ENCODE assay signal across 24 cellular contexts in the genomic region with DNA sequence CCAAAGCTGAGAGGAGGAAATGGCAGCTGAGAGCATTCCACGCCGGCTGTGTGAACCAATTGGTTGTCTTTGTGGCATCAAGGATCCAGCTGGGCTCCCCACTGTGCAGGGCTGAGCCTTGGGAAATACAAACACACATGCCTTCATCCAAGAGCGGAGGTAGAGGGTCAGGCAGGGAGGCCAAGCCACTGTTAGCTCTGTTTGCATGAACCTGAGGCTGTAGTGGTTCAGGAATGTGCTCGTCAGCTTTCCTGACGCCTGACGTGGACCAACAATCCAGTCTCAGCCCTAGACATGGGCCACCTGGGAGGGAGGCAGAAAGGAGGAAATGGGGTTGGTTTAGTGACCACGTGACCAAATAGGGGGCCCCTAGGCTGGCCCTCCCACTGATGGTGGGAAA.
DNase-seq lines count a peak whose midpoint lies in the region; ATAC-seq, FAIRE-seq and TF ChIP-seq lines count a peak whose summit lies in the region.
"Had no signal": no experiment of that assay in that cellular context is flagged by ENCODE, and none has a peak within 500 bp of the region (broad histone marks: within the 10 kb centered on the region; RNA-seq: fewer than 3 reads in every experiment).

No MANE protein-coding gene starts in this region.

- H3K4me1 ChIP-seq in upper lobe of right lung: no peaks in the 10 kb centered on the region
- H3K4me1 ChIP-seq: colonic mucosa, HAP-1, spleen, upper lobe of left lung had no signal

- H3K27me3 ChIP-seq in upper lobe of right lung: no peaks in the 10 kb centered on the region
- H3K27me3 ChIP-seq: BE2C, colonic mucosa, upper lobe of left lung had no signal

- no peak overlapping the region for H3K27ac ChIP-seq in upper lobe of right lung
- H3K27ac ChIP-seq: 22Rv1, colonic mucosa, spleen, upper lobe of left lung had no signal

- no peak for TF ChIP-seq CTCF in upper lobe of right lung (IDR thresholded peaks at IDR 0.05)

- ATAC-seq in upper lobe of right lung (peak; percentile 82), HG03097 (IDR thresholded peaks at IDR 0.05; ENCODE audit: low FRiP score, unreplicated experiment) (no peak)
- ATAC-seq: K562, natural killer cell had no signal

- DNase-seq in NCI-H1417 (lab: John Stamatoyannopoulos, UW) (peak in 2 of 3 experiments; percentile 69 to 83), NCI-H1417 treated with DMSO at 0.1 percent for 48 hours (lab: John Stamatoyannopoulos, UW) (no peak), astrocyte of the hippocampus (ENCODE audit: low read depth, low spot score) (peak; percentile 67), iPS-NIHi7 (ENCODE audit: extremely low spot score) (peak; percentile 78), upper lobe of right lung (no peak), RCC 7860 (ENCODE audit: low spot score) (no peak), NCI-H2107 treated with DMSO at 0.1 percent for 48 hours (lab: John Stamatoyannopoulos, UW; ENCODE audit: unreplicated experiment) (no peak)
- DNase-seq: activated naive CD4-positive, alpha-beta T cell; BE2C; colonic mucosa; natural killer cell; NCI-H2081; NCI-H524 treated with DMSO at 0.1 percent for 48 hours; SHP77; spleen; stimulated activated CD4-positive, alpha-beta T cell treated with anti-CD3 and anti-CD28 coated beads, Interleukin-4, amount 100 ng/mL, for 4 hours; T-helper 1 cell; upper lobe of left lung had no signal

- H3K36me3 ChIP-seq in upper lobe of right lung: no peaks in the 10 kb centered on the region
- H3K36me3 ChIP-seq: BE2C, colonic mucosa, HAP-1, spleen, upper lobe of left lung had no signal

- intact Hi-C loops in upper lobe of right lung (cut with DNase I): no loop called here

- FAIRE-seq in RCC 7860 (lab: Jason Lieb, UNC): no peak
- FAIRE-seq: endometrium, GM19239, K562 had no signal

- no peaks in the 10 kb centered on the region for H3K9me3 ChIP-seq in upper lobe of right lung
- H3K9me3 ChIP-seq: BE2C, colonic mucosa, HAP-1, spleen, upper lobe of left lung had no signal

- no peak overlapping the region for H3K4me3 ChIP-seq in upper lobe of right lung
- H3K4me3 ChIP-seq: colonic mucosa, HAP-1, K562, spleen, upper lobe of left lung had no signal

Comparison
In these comparisons a context has a peak if more than half of its experiments do, and no peak if none do; other contexts are left out.
1. DNase-seq: peak in NCI-H1417 (2 of 3), astrocyte of the hippocampus (single experiment) and iPS-NIHi7 (single experiment); none in NCI-H1417 treated with DMSO at 0.1 percent for 48 hours (single experiment), upper lobe of right lung (single experiment), RCC 7860 (single experiment) and NCI-H2107 treated with DMSO at 0.1 percent for 48 hours (single experiment).